In the genomic region with DNA sequence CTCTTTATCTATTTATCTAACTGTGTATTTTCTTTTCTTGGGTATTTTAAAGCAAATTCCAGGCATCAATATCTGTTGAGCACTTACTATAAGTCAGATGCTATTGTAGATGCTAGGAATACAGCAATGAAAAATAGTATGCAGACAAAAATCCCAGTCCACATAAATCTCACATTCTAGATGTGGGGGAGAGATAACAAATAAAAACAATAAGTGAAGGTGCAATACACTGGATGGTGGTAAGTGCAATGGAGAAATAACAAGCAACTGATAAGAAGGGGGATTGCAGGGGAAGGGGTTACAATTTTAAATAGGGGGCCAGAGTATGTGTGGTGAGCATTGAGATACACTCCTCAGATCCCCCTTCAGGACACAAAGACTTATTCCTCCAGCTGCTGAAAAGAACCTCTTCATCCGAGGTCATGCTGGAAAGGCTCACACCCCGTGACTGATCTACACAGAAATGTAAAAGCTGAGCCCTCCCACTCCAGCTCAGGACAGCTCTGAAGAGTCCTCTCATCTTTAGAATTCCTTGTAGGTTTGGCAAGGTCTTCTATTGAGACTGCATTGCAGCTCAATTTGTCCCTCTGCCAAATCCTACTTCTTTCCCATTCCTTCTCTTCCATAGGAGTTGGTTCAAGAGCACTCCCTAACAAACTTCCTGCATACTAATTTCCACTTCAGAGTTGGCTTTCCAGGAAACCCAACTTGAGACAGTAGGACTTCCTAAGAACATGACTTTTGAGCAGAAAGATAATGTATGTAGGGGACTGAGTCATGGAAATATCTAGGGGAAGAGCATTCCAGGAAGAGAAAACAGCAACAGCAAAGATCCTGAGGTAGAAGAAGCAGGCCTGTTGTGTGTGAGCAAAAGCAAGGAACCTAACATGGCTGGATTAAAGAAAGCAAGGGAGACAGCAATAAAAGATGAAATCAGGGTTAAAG, we compare ENCODE assay signal across 1 cellular context.
TF ChIP-seq lines count a peak whose summit lies in the region.

No MANE protein-coding gene starts in this region.

TF ChIP-seq in K562, 482 proteins besides CTCF, POLR2A, EP300 and RAD21 (continued from another document and continues in another):
- TF ChIP-seq, protein P1, sequence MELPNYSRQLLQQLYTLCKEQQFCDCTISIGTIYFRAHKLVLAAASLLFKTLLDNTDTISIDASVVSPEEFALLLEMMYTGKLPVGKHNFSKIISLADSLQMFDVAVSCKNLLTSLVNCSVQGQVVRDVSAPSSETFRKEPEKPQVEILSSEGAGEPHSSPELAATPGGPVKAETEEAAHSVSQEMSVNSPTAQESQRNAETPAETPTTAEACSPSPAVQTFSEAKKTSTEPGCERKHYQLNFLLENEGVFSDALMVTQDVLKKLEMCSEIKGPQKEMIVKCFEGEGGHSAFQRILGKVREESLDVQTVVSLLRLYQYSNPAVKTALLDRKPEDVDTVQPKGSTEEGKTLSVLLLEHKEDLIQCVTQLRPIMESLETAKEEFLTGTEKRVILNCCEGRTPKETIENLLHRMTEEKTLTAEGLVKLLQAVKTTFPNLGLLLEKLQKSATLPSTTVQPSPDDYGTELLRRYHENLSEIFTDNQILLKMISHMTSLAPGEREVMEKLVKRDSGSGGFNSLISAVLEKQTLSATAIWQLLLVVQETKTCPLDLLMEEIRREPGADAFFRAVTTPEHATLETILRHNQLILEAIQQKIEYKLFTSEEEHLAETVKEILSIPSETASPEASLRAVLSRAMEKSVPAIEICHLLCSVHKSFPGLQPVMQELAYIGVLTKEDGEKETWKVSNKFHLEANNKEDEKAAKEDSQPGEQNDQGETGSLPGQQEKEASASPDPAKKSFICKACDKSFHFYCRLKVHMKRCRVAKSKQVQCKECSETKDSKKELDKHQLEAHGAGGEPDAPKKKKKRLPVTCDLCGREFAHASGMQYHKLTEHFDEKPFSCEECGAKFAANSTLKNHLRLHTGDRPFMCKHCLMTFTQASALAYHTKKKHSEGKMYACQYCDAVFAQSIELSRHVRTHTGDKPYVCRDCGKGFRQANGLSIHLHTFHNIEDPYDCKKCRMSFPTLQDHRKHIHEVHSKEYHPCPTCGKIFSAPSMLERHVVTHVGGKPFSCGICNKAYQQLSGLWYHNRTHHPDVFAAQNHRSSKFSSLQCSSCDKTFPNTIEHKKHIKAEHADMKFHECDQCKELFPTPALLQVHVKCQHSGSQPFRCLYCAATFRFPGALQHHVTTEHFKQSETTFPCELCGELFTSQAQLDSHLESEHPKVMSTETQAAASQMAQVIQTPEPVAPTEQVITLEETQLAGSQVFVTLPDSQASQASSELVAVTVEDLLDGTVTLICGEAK (IDR thresholded peaks at IDR 0.05) = no peak
- TF ChIP-seq, protein P1 (CRISPR knock-in tag; IDR thresholded peaks at IDR 0.05) = no peak
- TF ChIP-seq CC2D1A (IDR thresholded peaks at IDR 0.05) (no peak), HINFP (tag; conservative IDR thresholded peaks at IDR 0.05; ENCODE audit: low read depth) (no peak), BCLAF1 (IDR thresholded peaks at IDR 0.05; ENCODE audit: borderline replicate concordance in 1 of 2, control insufficient read depth in 1 of 2, low read depth in 2 of 2, low read length in 1 of 2) (no peak), BCL6 (CRISPR knock-in tag; IDR thresholded peaks at IDR 0.05) (no peak), ZNF280B (CRISPR knock-in tag; IDR thresholded peaks at IDR 0.05) (no peak), ARID2 (IDR thresholded peaks at IDR 0.05) (0 out of 2 replicates have a peak, but pooled peaks have one; percentile 28), TARDBP (IDR thresholded peaks at IDR 0.05) (no peak), MYC (IDR thresholded peaks at IDR 0.05; ENCODE audit: low read depth, low read length) (no peak), MYC (CRISPR knock-in tag; IDR thresholded peaks at IDR 0.05; ENCODE audit: borderline replicate concordance, low read depth) (no peak), ADNP (tag; IDR thresholded peaks at IDR 0.05) (no peak), EHMT2 (IDR thresholded peaks at IDR 0.05) (peak; percentile 86), SMAD4 (CRISPR knock-in tag; conservative IDR thresholded peaks at IDR 0.05) (0 out of 2 replicates have a peak, but pooled peaks have one; percentile 21), ZNF764 (CRISPR knock-in tag; IDR thresholded peaks at IDR 0.05; ENCODE audit: low read depth) (no peak), TSC22D4 (tag; IDR thresholded peaks at IDR 0.05) (no peak), HES1 (IDR thresholded peaks at IDR 0.05; ENCODE audit: low read depth) (no peak), DIDO1 (tag; IDR thresholded peaks at IDR 0.05; ENCODE audit: low read depth) (no peak), E2F3 (CRISPR knock-in tag; IDR thresholded peaks at IDR 0.05) (no peak), YY1 (IDR thresholded peaks at IDR 0.05; ENCODE audit: borderline replicate concordance in 1 of 3, control insufficient read depth in 1 of 3, extremely low read depth in 1 of 3, insufficient read depth in 3 of 3, insufficient read length in 1 of 3, insufficient replicate concordance in 2 of 3, low read depth in 1 of 3, low read length in 2 of 3) (no peak), CREB3L1 (IDR thresholded peaks at IDR 0.05; ENCODE audit: borderline replicate concordance, low read depth) (no peak), ZNF444 (CRISPR knock-in tag; IDR thresholded peaks at IDR 0.05) (no peak), ARNT (IDR thresholded peaks at IDR 0.05) (no peak), CHD4 (IDR thresholded peaks at IDR 0.05; ENCODE audit: insufficient read depth, insufficient replicate concordance, low read depth, low read length, poor library complexity, severe bottlenecking) (no peak), NONO (IDR thresholded peaks at IDR 0.05; ENCODE audit: low read depth in 2 of 2, low read length in 1 of 2) (no peak)
- TF ChIP-seq, protein P2, sequence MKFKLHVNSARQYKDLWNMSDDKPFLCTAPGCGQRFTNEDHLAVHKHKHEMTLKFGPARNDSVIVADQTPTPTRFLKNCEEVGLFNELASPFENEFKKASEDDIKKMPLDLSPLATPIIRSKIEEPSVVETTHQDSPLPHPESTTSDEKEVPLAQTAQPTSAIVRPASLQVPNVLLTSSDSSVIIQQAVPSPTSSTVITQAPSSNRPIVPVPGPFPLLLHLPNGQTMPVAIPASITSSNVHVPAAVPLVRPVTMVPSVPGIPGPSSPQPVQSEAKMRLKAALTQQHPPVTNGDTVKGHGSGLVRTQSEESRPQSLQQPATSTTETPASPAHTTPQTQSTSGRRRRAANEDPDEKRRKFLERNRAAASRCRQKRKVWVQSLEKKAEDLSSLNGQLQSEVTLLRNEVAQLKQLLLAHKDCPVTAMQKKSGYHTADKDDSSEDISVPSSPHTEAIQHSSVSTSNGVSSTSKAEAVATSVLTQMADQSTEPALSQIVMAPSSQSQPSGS (CRISPR knock-in tag; IDR thresholded peaks at IDR 0.05) = no peak
- TF ChIP-seq, protein P3, sequence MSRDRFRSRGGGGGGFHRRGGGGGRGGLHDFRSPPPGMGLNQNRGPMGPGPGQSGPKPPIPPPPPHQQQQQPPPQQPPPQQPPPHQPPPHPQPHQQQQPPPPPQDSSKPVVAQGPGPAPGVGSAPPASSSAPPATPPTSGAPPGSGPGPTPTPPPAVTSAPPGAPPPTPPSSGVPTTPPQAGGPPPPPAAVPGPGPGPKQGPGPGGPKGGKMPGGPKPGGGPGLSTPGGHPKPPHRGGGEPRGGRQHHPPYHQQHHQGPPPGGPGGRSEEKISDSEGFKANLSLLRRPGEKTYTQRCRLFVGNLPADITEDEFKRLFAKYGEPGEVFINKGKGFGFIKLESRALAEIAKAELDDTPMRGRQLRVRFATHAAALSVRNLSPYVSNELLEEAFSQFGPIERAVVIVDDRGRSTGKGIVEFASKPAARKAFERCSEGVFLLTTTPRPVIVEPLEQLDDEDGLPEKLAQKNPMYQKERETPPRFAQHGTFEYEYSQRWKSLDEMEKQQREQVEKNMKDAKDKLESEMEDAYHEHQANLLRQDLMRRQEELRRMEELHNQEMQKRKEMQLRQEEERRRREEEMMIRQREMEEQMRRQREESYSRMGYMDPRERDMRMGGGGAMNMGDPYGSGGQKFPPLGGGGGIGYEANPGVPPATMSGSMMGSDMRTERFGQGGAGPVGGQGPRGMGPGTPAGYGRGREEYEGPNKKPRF (IDR thresholded peaks at IDR 0.05; ENCODE audit: low read depth, low read length) = no peak
- TF ChIP-seq, protein P4, sequence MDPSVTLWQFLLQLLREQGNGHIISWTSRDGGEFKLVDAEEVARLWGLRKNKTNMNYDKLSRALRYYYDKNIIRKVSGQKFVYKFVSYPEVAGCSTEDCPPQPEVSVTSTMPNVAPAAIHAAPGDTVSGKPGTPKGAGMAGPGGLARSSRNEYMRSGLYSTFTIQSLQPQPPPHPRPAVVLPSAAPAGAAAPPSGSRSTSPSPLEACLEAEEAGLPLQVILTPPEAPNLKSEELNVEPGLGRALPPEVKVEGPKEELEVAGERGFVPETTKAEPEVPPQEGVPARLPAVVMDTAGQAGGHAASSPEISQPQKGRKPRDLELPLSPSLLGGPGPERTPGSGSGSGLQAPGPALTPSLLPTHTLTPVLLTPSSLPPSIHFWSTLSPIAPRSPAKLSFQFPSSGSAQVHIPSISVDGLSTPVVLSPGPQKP (CRISPR knock-in tag; IDR thresholded peaks at IDR 0.05) = no peak
